11 cellular contexts compared by ENCODE assay signal in the genomic region with DNA sequence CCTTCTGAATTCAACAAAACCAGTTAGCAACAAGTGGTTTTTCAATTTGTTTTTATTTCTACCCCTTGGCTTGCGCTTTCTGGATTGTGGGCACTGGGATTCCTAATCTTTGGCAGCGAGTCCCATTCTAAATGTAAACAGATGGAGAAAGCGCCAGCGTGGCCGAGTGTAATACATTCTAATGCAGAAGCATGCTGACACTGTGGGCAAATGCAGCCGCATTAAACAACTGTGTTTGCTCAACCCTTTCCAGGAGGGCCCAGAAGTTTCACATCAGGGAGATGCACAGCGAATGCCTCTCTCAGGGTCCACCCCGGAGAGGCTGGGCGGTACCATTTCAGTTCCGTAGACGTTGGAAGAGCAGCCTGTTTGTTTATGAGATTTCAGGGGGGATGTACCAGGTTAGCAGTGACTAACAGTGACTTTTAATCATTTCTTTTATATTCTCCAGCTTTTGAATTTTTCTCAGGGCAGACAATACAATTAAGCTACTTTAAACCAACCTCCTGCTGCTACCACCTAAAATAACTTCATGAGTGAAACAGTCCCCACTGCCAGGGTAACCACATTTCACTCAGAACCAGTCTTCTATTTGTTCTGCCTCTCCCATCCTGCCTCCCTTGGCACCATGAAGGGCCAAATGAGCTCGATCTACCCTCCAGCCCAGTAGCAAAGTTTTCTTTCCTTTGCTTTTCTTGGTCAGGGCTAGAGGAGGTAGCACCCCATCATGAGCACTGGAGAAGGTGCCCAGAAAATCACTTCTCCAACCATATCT.
DNase-seq lines count a peak whose midpoint lies in the region; FAIRE-seq and TF ChIP-seq lines count a peak whose summit lies in the region.
"Had no signal": no experiment of that assay in that cellular context is flagged by ENCODE, and none has a peak within 500 bp of the region (broad histone marks: within the 10 kb centered on the region; RNA-seq: fewer than 3 reads in every experiment).

No MANE protein-coding gene starts in this region.

- H3K36me3 ChIP-seq in prostate gland (no peaks in the 10 kb centered on the region), esophagus squamous epithelium (no peaks in the 10 kb centered on the region), ascending aorta (no peaks in the 10 kb centered on the region)
- H3K36me3 ChIP-seq: left ventricle myocardium inferior had no signal

- intact Hi-C loops in prostate gland (cut with DNase I), result no loop called here
- intact Hi-C loops in esophagus squamous epithelium (cut with DNase I), result loop anchor here (10.0 kb wide), 1 partner anchor 117 kb away; no protein-coding TSS in a partner anchor
- intact Hi-C loops in ascending aorta (cut with DNase I), result no loop called here

- peak; percentile 87 for DNase-seq in Daoy (ENCODE audit: low read depth)
- DNase-seq in NCI-H1694 treated with DMSO at 0.1 percent for 48 hours (lab: John Stamatoyannopoulos, UW), result peak; percentile 24
- peak; percentile 94 for DNase-seq in dedifferentiated amniotic fluid mesenchymal stem cell (ENCODE audit: extremely low spot score)
- peak; percentile 16 for DNase-seq in prostate gland (ENCODE audit: low spot score)
- no peak for DNase-seq in GM12891 (ENCODE audit: insufficient read length, low spot score)
- no peak for DNase-seq in GM12892 (ENCODE audit: insufficient read length)
- no peak for DNase-seq in esophagus squamous epithelium (lab: John Stamatoyannopoulos, UW)
- no peak for DNase-seq in ascending aorta (ENCODE audit: low spot score in 2 of 2)
- DNase-seq: activated T-cell treated with anti-CD3 and anti-CD28 coated beads for 4 hours; left ventricle myocardium inferior; stimulated activated CD4-positive, alpha-beta T cell treated with anti-CD3 and anti-CD28 coated beads, Interleukin-12 subunit alpha, Interleukin-12 subunit beta, amount 100 ng/mL, for 4 hours had no signal

- 31% methylated on average over 12 of the region's 12 CpGs for WGBS in prostate gland
- 58 to 72% methylated on average over 8 to 12 of the region's 12 CpGs for WGBS in esophagus squamous epithelium, 2 donors

- no peak for TF ChIP-seq CTCF in prostate gland (IDR thresholded peaks at IDR 0.05)
- TF ChIP-seq CTCF in esophagus squamous epithelium (IDR thresholded peaks at IDR 0.05), result no peak
- no peak for TF ChIP-seq CTCF in ascending aorta (IDR thresholded peaks at IDR 0.05)

- H3K4me3 ChIP-seq in prostate gland, result no peak overlapping the region
- H3K4me3 ChIP-seq in esophagus squamous epithelium, result peak overlapping the region in 1 of 4 donors; percentile 17
- H3K4me3 ChIP-seq in ascending aorta, result peak overlapping the region in 1 of 2 donors; percentile 33
- H3K4me3 ChIP-seq: left ventricle myocardium inferior had no signal

- FAIRE-seq in GM12891 (lab: Jason Lieb, UNC) (no peak), GM12892 (lab: Jason Lieb, UNC) (no peak)

- H3K27ac ChIP-seq in prostate gland (no peak overlapping the region), esophagus squamous epithelium (no peak overlapping the region), ascending aorta (peak overlapping the region in 1 of 2 donors; percentile 3)
- H3K27ac ChIP-seq: left ventricle myocardium inferior had no signal

- H3K27me3 ChIP-seq in prostate gland (replicated peaks; ENCODE audit: insufficient read depth) (no peaks in the 10 kb centered on the region), esophagus squamous epithelium (no peaks in the 10 kb centered on the region), ascending aorta (no peaks in the 10 kb centered on the region)

- no peaks in the 10 kb centered on the region for H3K9me3 ChIP-seq in prostate gland
- no peaks in the 10 kb centered on the region for H3K9me3 ChIP-seq in esophagus squamous epithelium
- no peaks in the 10 kb centered on the region for H3K9me3 ChIP-seq in ascending aorta
- H3K9me3 ChIP-seq: left ventricle myocardium inferior had no signal

- H3K4me1 ChIP-seq in prostate gland (replicated peaks) (no peaks in the 10 kb centered on the region), esophagus squamous epithelium (peaks cover 15 to 49% (median 18%) of the 10 kb centered on the region in 3 donors), ascending aorta (peaks cover 0 to 4% of the 10 kb centered on the region in 2 donors)

- TF ChIP-seq POLR2A in prostate gland (IDR thresholded peaks at IDR 0.05) (no peak), GM12891 (IDR thresholded peaks at IDR 0.05; ENCODE audit: low read depth, low read length) (no peak), GM12892 (IDR thresholded peaks at IDR 0.05; ENCODE audit: low read depth, low read length) (no peak), esophagus squamous epithelium (IDR thresholded peaks at IDR 0.05) (no peak)

TF ChIP-seq in GM12891, 5 proteins besides CTCF, POLR2A, EP300 and RAD21:
- TF ChIP-seq TAF1 (IDR thresholded peaks at IDR 0.05; ENCODE audit: low read depth, low read length) (no peak), PAX5 (IDR thresholded peaks at IDR 0.05; ENCODE audit: insufficient read depth, low read length, severe bottlenecking) (no peak), POU2F2 (IDR thresholded peaks at IDR 0.05; ENCODE audit: low read depth, low read length) (no peak), POLR2AphosphoS5 (IDR thresholded peaks at IDR 0.05; ENCODE audit: low read depth, low read length) (no peak), SPI1 (IDR thresholded peaks at IDR 0.05; ENCODE audit: low read depth, low read length) (no peak)
TF ChIP-seq in GM12891: peak in this region for 0.

Comparison
In these comparisons a context has a peak if more than half of its experiments do, and no peak if none do; other contexts are left out.
1. DNase-seq: peak in Daoy (single experiment), NCI-H1694 treated with DMSO at 0.1 percent for 48 hours (single experiment), dedifferentiated amniotic fluid mesenchymal stem cell (single experiment) and prostate gland (single experiment); none in GM12891 (single experiment), GM12892 (single experiment), esophagus squamous epithelium (single experiment) and ascending aorta (0 of 2).